Comparison of ENCODE assay signal across 10 cellular contexts in the genomic region with DNA sequence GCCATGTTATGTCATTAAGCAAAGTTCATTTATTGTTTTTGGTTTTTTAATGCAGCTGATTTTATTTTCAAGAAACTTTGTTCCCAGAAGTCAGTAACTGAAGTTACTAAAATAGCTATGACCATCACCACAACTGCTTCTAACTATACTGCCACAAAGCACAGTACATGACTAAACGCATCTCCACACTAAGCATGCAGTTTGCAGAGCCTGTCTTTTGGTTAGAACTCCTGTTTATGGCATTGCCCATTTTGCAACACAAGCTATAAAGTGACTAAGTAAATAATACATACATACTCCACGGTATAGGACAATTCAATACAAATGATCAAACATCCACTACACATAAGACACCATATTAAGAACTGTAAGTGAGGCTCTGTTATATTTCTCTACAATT.
A peak's percentile ranks its signal among the peaks of the same experiment; 100 is the strongest.
DNase-seq lines count a peak whose midpoint lies in the region; ATAC-seq and TF ChIP-seq lines count a peak whose summit lies in the region.
"Had no signal": no experiment of that assay in that cellular context is flagged by ENCODE, and none has a peak within 500 bp of the region (broad histone marks: within the 10 kb centered on the region; RNA-seq: fewer than 3 reads in every experiment).

No MANE protein-coding gene starts in this region.

- H3K4me2 ChIP-seq in SK-N-SH, result peak overlapping the region; percentile 70; the same call in 1 of the 2 replicates

- H4K20me1 ChIP-seq in SK-N-SH (ENCODE audit: insufficient read depth), result no peaks in the 10 kb centered on the region

- no peak for ATAC-seq in HG02623 (IDR thresholded peaks at IDR 0.05; ENCODE audit: unreplicated experiment)

- no peak overlapping the region for H3K4me3 ChIP-seq in SK-N-SH (ENCODE audit: low read depth in 2 of 2, low read length in 1 of 2)
- H3K4me3 ChIP-seq: SJSA1 had no signal

- peaks cover 3 to 15% of the 10 kb centered on the region in 2 experiments for H3K4me1 ChIP-seq in SK-N-SH (ENCODE audit: control insufficient read depth in 1 of 2, insufficient read depth in 2 of 2, low read depth in 1 of 2, low read length in 1 of 2)
- H3K4me1 ChIP-seq: SJSA1 had no signal

- POLR2A ChIA-PET in SK-N-SH (lab: Yijun Ruan, JAX), result no interaction called here

- H3K27ac ChIP-seq in SK-N-SH (ENCODE audit: low read depth in 2 of 2, low read length in 1 of 2), result peak overlapping the region; percentile 47 to 71; a peak in 3 of 4 replicates
- H3K27ac ChIP-seq: SJSA1 had no signal

- H3F3A ChIP-seq in SK-N-SH (replicated peaks; ENCODE audit: insufficient read depth), result peaks cover 25% of the 10 kb centered on the region

- no peaks in the 10 kb centered on the region for H3K36me3 ChIP-seq in SK-N-SH (replicated peaks in 1 of 2; ENCODE audit: control insufficient read depth in 1 of 2, insufficient read depth in 2 of 2, low read length in 1 of 2)
- H3K36me3 ChIP-seq: SJSA1 had no signal

- no peak for TF ChIP-seq RAD21 in SK-N-SH (IDR thresholded peaks at IDR 0.05; ENCODE audit: low read length)

- no peaks in the 10 kb centered on the region for H3K9me2 ChIP-seq in SK-N-SH

- H3K27me3 ChIP-seq in SK-N-SH (ENCODE audit: insufficient read depth), result no peaks in the 10 kb centered on the region
- H3K27me3 ChIP-seq: SJSA1 had no signal

- CTCF ChIA-PET in SK-N-SH (lab: Yijun Ruan, JAX), result interaction anchor here (0.6 to 1.4 kb wide), 3 partner anchors 10 to 105 kb away, joined by 3 to 4 read pairs (median 3); no protein-coding TSS in a partner anchor

- DNase-seq in AG20443 (ENCODE audit: low spot score), result peak; percentile 20
- peak; percentile 57 for DNase-seq in EH (ENCODE audit: low read depth)
- no peak for DNase-seq in SK-N-SH
- peak; percentile 26 for DNase-seq in iris pigment epithelial cell (ENCODE audit: low read depth)
- DNase-seq in germinal center (ENCODE audit: low spot score), result no peak
- DNase-seq in NCI-H1105 (lab: John Stamatoyannopoulos, UW), result no peak
- DNase-seq: activated gamma-delta T cell, NCI-H1436 had no signal

- no peak for TF ChIP-seq CTCF in SK-N-SH (IDR thresholded peaks at IDR 0.05)

- no peak for TF ChIP-seq EP300 in SK-N-SH (IDR thresholded peaks at IDR 0.05; ENCODE audit: borderline replicate concordance in 1 of 2, low read depth in 1 of 2, low read length in 1 of 2)

- no peaks in the 10 kb centered on the region for H3K79me2 ChIP-seq in SK-N-SH (ENCODE audit: insufficient read depth)

- H3K9ac ChIP-seq in SK-N-SH, result no peak overlapping the region

- no peak overlapping the region for H2AFZ ChIP-seq in SK-N-SH (ENCODE audit: low read depth)

- WGBS in SK-N-SH (ENCODE audit: low lambda C conversion rate), result 78% methylated on average over 2 of the region's 2 CpGs

- no peaks in the 10 kb centered on the region for H3K9me3 ChIP-seq in SK-N-SH
- H3K9me3 ChIP-seq: SJSA1 had no signal

TF ChIP-seq in SK-N-SH, 30 proteins besides CTCF, POLR2A, EP300 and RAD21:
- TF ChIP-seq, protein P1, sequence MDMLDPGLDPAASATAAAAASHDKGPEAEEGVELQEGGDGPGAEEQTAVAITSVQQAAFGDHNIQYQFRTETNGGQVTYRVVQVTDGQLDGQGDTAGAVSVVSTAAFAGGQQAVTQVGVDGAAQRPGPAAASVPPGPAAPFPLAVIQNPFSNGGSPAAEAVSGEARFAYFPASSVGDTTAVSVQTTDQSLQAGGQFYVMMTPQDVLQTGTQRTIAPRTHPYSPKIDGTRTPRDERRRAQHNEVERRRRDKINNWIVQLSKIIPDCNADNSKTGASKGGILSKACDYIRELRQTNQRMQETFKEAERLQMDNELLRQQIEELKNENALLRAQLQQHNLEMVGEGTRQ (IDR thresholded peaks at IDR 0.05; ENCODE audit: borderline replicate concordance, low read depth, low read length), result no peak
- TF ChIP-seq, protein P2, sequence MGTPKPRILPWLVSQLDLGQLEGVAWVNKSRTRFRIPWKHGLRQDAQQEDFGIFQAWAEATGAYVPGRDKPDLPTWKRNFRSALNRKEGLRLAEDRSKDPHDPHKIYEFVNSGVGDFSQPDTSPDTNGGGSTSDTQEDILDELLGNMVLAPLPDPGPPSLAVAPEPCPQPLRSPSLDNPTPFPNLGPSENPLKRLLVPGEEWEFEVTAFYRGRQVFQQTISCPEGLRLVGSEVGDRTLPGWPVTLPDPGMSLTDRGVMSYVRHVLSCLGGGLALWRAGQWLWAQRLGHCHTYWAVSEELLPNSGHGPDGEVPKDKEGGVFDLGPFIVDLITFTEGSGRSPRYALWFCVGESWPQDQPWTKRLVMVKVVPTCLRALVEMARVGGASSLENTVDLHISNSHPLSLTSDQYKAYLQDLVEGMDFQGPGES (IDR thresholded peaks at IDR 0.05; ENCODE audit: low read depth, low read length), result no peak
- TF ChIP-seq, protein P3, sequence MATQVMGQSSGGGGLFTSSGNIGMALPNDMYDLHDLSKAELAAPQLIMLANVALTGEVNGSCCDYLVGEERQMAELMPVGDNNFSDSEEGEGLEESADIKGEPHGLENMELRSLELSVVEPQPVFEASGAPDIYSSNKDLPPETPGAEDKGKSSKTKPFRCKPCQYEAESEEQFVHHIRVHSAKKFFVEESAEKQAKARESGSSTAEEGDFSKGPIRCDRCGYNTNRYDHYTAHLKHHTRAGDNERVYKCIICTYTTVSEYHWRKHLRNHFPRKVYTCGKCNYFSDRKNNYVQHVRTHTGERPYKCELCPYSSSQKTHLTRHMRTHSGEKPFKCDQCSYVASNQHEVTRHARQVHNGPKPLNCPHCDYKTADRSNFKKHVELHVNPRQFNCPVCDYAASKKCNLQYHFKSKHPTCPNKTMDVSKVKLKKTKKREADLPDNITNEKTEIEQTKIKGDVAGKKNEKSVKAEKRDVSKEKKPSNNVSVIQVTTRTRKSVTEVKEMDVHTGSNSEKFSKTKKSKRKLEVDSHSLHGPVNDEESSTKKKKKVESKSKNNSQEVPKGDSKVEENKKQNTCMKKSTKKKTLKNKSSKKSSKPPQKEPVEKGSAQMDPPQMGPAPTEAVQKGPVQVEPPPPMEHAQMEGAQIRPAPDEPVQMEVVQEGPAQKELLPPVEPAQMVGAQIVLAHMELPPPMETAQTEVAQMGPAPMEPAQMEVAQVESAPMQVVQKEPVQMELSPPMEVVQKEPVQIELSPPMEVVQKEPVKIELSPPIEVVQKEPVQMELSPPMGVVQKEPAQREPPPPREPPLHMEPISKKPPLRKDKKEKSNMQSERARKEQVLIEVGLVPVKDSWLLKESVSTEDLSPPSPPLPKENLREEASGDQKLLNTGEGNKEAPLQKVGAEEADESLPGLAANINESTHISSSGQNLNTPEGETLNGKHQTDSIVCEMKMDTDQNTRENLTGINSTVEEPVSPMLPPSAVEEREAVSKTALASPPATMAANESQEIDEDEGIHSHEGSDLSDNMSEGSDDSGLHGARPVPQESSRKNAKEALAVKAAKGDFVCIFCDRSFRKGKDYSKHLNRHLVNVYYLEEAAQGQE (IDR thresholded peaks at IDR 0.05; ENCODE audit: low read depth, low read length), result no peak
- TF ChIP-seq RXRA (IDR thresholded peaks at IDR 0.05; ENCODE audit: borderline replicate concordance, low read depth) (no peak), TAF1 (IDR thresholded peaks at IDR 0.05; ENCODE audit: borderline replicate concordance, low read depth, low read length) (no peak), SMC3 (IDR thresholded peaks at IDR 0.05; ENCODE audit: low read depth, low read length) (no peak), POLR2AphosphoS5 (IDR thresholded peaks at IDR 0.05; ENCODE audit: low read depth, low read length) (no peak), MEF2A (IDR thresholded peaks at IDR 0.05; ENCODE audit: borderline replicate concordance, low read depth) (no peak), JUND (IDR thresholded peaks at IDR 0.05) (no peak), FOXM1 (IDR thresholded peaks at IDR 0.05; ENCODE audit: low read depth) (no peak), GABPA (IDR thresholded peaks at IDR 0.05; ENCODE audit: low read depth) (no peak), YY1 (IDR thresholded peaks at IDR 0.05; ENCODE audit: low read depth) (no peak), NRF1 (IDR thresholded peaks at IDR 0.05; ENCODE audit: low read depth, low read length) (no peak), TEAD4 (IDR thresholded peaks at IDR 0.05; ENCODE audit: borderline replicate concordance, insufficient read depth) (no peak), RCOR1 (IDR thresholded peaks at IDR 0.05; ENCODE audit: low read length) (no peak)
- TF ChIP-seq, protein P4, sequence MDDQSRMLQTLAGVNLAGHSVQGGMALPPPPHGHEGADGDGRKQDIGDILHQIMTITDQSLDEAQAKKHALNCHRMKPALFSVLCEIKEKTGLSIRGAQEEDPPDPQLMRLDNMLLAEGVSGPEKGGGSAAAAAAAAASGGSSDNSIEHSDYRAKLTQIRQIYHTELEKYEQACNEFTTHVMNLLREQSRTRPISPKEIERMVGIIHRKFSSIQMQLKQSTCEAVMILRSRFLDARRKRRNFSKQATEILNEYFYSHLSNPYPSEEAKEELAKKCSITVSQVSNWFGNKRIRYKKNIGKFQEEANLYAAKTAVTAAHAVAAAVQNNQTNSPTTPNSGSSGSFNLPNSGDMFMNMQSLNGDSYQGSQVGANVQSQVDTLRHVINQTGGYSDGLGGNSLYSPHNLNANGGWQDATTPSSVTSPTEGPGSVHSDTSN (IDR thresholded peaks at IDR 0.05), result no peak
- TF ChIP-seq, protein P5, sequence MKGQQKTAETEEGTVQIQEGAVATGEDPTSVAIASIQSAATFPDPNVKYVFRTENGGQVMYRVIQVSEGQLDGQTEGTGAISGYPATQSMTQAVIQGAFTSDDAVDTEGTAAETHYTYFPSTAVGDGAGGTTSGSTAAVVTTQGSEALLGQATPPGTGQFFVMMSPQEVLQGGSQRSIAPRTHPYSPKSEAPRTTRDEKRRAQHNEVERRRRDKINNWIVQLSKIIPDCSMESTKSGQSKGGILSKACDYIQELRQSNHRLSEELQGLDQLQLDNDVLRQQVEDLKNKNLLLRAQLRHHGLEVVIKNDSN (IDR thresholded peaks at IDR 0.05; ENCODE audit: borderline replicate concordance, low read depth), result no peak

Comparison
In these comparisons a context has a peak if more than half of its experiments do, and no peak if none do; other contexts are left out.
1. DNase-seq: peak in AG20443 (single experiment), EH (single experiment) and iris pigment epithelial cell (single experiment); none in SK-N-SH (single experiment), germinal center (single experiment) and NCI-H1105 (single experiment).